ENCODE assay signal across 23 cellular contexts in the genomic region with DNA sequence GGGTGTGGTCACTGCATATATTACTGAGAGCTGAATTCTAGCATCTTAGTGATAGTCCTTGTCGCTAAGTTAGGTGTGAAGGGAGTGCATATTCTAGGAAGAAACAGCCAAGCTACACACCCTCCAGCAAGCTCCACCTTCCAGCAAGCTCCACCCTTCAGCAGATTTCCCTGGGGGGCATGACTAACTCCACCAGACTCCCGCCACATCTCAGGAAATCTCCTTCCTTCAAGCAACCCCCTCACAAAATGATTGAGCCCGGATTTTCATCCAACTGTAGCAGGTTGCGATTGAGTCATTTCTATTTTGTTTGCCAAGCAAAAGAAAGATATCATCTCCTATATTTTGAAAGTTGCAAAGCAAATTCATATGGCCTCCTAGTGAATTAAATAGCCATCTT.
A peak's percentile ranks its signal among the peaks of the same experiment; 100 is the strongest.
DNase-seq lines count a peak whose midpoint lies in the region; ATAC-seq and TF ChIP-seq lines count a peak whose summit lies in the region.
"Had no signal": no experiment of that assay in that cellular context is flagged by ENCODE, and none has a peak within 500 bp of the region (broad histone marks: within the 10 kb centered on the region; RNA-seq: fewer than 3 reads in every experiment).

No MANE protein-coding gene starts in this region.

- TF ChIP-seq POLR2A in breast epithelium (IDR thresholded peaks at IDR 0.05) = no peak
- TF ChIP-seq POLR2A in body of pancreas (IDR thresholded peaks at IDR 0.05) = no peak

- no peak overlapping the region for H3K27ac Mint-ChIP-seq in MCF 10A (ENCODE audit: low read depth, unreplicated experiment)
- H3K27ac Mint-ChIP-seq in activated T-cell treated with anti-CD3 and anti-CD28 coated beads, Interleukin-2, amount 50 U/mL, for 24 hours = no peak overlapping the region
- H3K27ac Mint-ChIP-seq in naive thymus-derived CD4-positive, alpha-beta T cell = no peak overlapping the region
- H3K27ac Mint-ChIP-seq: HFFc6; stimulated activated effector memory CD8-positive, alpha-beta T cell treated with anti-CD3 and anti-CD28 coated beads, Interleukin-12 subunit alpha, Interleukin-12 subunit beta, amount 100 ng/mL, for 72 hours had no signal

- no peaks in the 10 kb centered on the region for H3K79me1 ChIP-seq in trophoblast cell (ENCODE audit: low read length)

- no peak overlapping the region for H3K14ac ChIP-seq in trophoblast cell (ENCODE audit: low read length)

- H3K4me3 ChIP-seq in breast epithelium = no peak overlapping the region
- no peak overlapping the region for H3K4me3 ChIP-seq in naive thymus-derived CD4-positive, alpha-beta T cell (ENCODE audit: low read length)
- no peak overlapping the region for H3K4me3 ChIP-seq in body of pancreas
- no peak overlapping the region for H3K4me3 ChIP-seq in trophoblast cell (ENCODE audit: low read depth, low read length)
- H3K4me3 ChIP-seq: BLaER1 had no signal

- H3K27me3 Mint-ChIP-seq in MCF 10A (ENCODE audit: insufficient read depth, unreplicated experiment) = no peaks in the 10 kb centered on the region
- H3K27me3 Mint-ChIP-seq in activated T-cell treated with anti-CD3 and anti-CD28 coated beads, Interleukin-2, amount 50 U/mL, for 24 hours = peaks cover 4% of the 10 kb centered on the region
- H3K27me3 Mint-ChIP-seq in naive thymus-derived CD4-positive, alpha-beta T cell = peaks cover 2 to 14% (median 12%) of the 10 kb centered on the region in 5 donors

- no peak overlapping the region for H3K23ac ChIP-seq in trophoblast cell (ENCODE audit: low read length)

- no peak overlapping the region for H4K12ac ChIP-seq in trophoblast cell (ENCODE audit: low read depth, low read length)

- no peak overlapping the region for H3K4me2 ChIP-seq in trophoblast cell (ENCODE audit: low read length)
- H3K4me2 ChIP-seq: BLaER1 had no signal

- H3K27me3 ChIP-seq in breast epithelium (no peaks in the 10 kb centered on the region), body of pancreas (no peaks in the 10 kb centered on the region), trophoblast cell (ENCODE audit: insufficient read depth, low read length) (no peaks in the 10 kb centered on the region)
- H3K27me3 ChIP-seq in naive thymus-derived CD4-positive, alpha-beta T cell (ENCODE audit: control insufficient read depth in 2 of 2, insufficient read depth in 2 of 2, low read length in 2 of 2) = no peaks in the 10 kb centered on the region
- H3K27me3 ChIP-seq: BLaER1, neutrophil had no signal

- H4K8ac ChIP-seq in trophoblast cell (ENCODE audit: low read depth, low read length) = no peak overlapping the region

- H3K9ac ChIP-seq in trophoblast cell (ENCODE audit: low read length) = no peak overlapping the region
- H3K9ac ChIP-seq: BLaER1 had no signal

- no TSS peak for BruUV-seq in MCF 10A (replicated peaks; lab: Mats Ljungman, UMichigan)

- H3K36me3 ChIP-seq in breast epithelium (no peaks in the 10 kb centered on the region), body of pancreas (replicated peaks in 1 of 2; ENCODE audit: insufficient read depth in 1 of 2, low read depth in 2 of 2) (no peaks in the 10 kb centered on the region), trophoblast cell (ENCODE audit: control insufficient read depth in 1 of 2, insufficient read depth in 2 of 2, low read length in 2 of 2) (no peaks in the 10 kb centered on the region)
- H3K36me3 ChIP-seq in naive thymus-derived CD4-positive, alpha-beta T cell (ENCODE audit: control insufficient read depth in 2 of 3, insufficient read depth in 3 of 3, low read length in 3 of 3) = no peaks in the 10 kb centered on the region
- H3K36me3 ChIP-seq: BLaER1, neutrophil had no signal

- H2AFZ ChIP-seq in trophoblast cell (ENCODE audit: insufficient read depth, low read length, poor library complexity) = no peak overlapping the region

- no peaks in the 10 kb centered on the region for H3K79me2 ChIP-seq in trophoblast cell (ENCODE audit: control insufficient read depth, insufficient read depth, low read length, poor library complexity)

- CTCF ChIA-PET in MCF 10A (lab: Yijun Ruan, JAX) = interaction anchor here (0.7 kb wide), 2 partner anchors 73 to 104 kb away, joined by 3 to 4 read pairs; no protein-coding TSS in a partner anchor
- CTCF ChIA-PET in naive thymus-derived CD4-positive, alpha-beta T cell (lab: Charles Lee) = no interaction called here

- H2BK5ac ChIP-seq in trophoblast cell (ENCODE audit: low read depth, low read length, poor library complexity) = no peak overlapping the region

- DNase-seq in MCF 10A (ENCODE audit: unreplicated experiment) (peak; percentile 73), breast epithelium (ENCODE audit: low spot score in 2 of 2) (no peak), T1000 (lab: John Stamatoyannopoulos, UW) (peak; percentile 33), fibroblast of peridontal ligament (ENCODE audit: extremely low read depth) (peak; percentile 47), body of pancreas (no peak), trophoblast cell (no peak)
- DNase-seq in activated T-cell treated with anti-CD3 and anti-CD28 coated beads, Interleukin-2, amount 50 U/mL, for 24 hours = no peak
- no peak for DNase-seq in naive thymus-derived CD4-positive, alpha-beta T cell
- DNase-seq: activated CD4-positive, CD25-positive, alpha-beta regulatory T cell treated with anti-CD3 and anti-CD28 coated beads, Interleukin-2, amount 50 U/mL, for 72 hours; activated naive CD4-positive, alpha-beta T cell treated with Interleukin-2 at 50 U/mL for 16 hours; activated T-cell treated with anti-CD3 and anti-CD28 coated beads, Interleukin-2, amount 50 U/mL, for 48 hours; amniotic stem cell; Caco-2; central memory CD4-positive, alpha-beta T cell; DMS79 treated with DMSO at 0.1 percent for 48 hours; HFFc6; NCI-H1105; NCI-H2081 treated with DMSO at 0.1 percent for 48 hours; NCI-H526; stimulated activated CD4-positive, alpha-beta T cell treated with anti-CD3 and anti-CD28 coated beads, Interleukin-2, amount 100 ng/mL, for 24 hours had no signal

- H3K18ac ChIP-seq in trophoblast cell (ENCODE audit: low read length) = no peak overlapping the region

- H3K4me1 ChIP-seq in breast epithelium = no peaks in the 10 kb centered on the region
- H3K4me1 ChIP-seq in naive thymus-derived CD4-positive, alpha-beta T cell (ENCODE audit: control insufficient read depth in 2 of 2, insufficient read depth in 2 of 2, low read length in 2 of 2) = no peaks in the 10 kb centered on the region
- H3K4me1 ChIP-seq in body of pancreas = no peaks in the 10 kb centered on the region
- no peaks in the 10 kb centered on the region for H3K4me1 ChIP-seq in trophoblast cell (ENCODE audit: control insufficient read depth in 1 of 2, insufficient read depth in 2 of 2, low read length in 2 of 2)
- H3K4me1 ChIP-seq: BLaER1, Caco-2 had no signal

- H2AK5ac ChIP-seq in trophoblast cell (ENCODE audit: low read length) = no peak overlapping the region

- H3K4me3 Mint-ChIP-seq in MCF 10A (ENCODE audit: unreplicated experiment) = no peak overlapping the region
- no peak overlapping the region for H3K4me3 Mint-ChIP-seq in activated T-cell treated with anti-CD3 and anti-CD28 coated beads, Interleukin-2, amount 50 U/mL, for 24 hours
- H3K4me3 Mint-ChIP-seq in naive thymus-derived CD4-positive, alpha-beta T cell = no peak overlapping the region
- H3K4me3 Mint-ChIP-seq: HFFc6; stimulated activated effector memory CD8-positive, alpha-beta T cell treated with anti-CD3 and anti-CD28 coated beads, Interleukin-12 subunit alpha, Interleukin-12 subunit beta, amount 100 ng/mL, for 72 hours had no signal

- no peak overlapping the region for H4K91ac ChIP-seq in trophoblast cell (ENCODE audit: low read depth, low read length)

- no peak overlapping the region for H2BK12ac ChIP-seq in trophoblast cell (ENCODE audit: low read length)

- H3K4me1 Mint-ChIP-seq in MCF 10A (ENCODE audit: insufficient read depth, unreplicated experiment) = no peaks in the 10 kb centered on the region
- H3K4me1 Mint-ChIP-seq in activated T-cell treated with anti-CD3 and anti-CD28 coated beads, Interleukin-2, amount 50 U/mL, for 24 hours (ENCODE audit: low read depth) = no peaks in the 10 kb centered on the region
- H3K4me1 Mint-ChIP-seq in naive thymus-derived CD4-positive, alpha-beta T cell = no peaks in the 10 kb centered on the region
- H3K4me1 Mint-ChIP-seq: stimulated activated effector memory CD8-positive, alpha-beta T cell treated with anti-CD3 and anti-CD28 coated beads, Interleukin-12 subunit alpha, Interleukin-12 subunit beta, amount 100 ng/mL, for 72 hours had no signal

- no peak overlapping the region for H3K4ac ChIP-seq in trophoblast cell (ENCODE audit: low read depth, low read length)

- H3K9me3 Mint-ChIP-seq in MCF 10A (ENCODE audit: unreplicated experiment) = peaks cover 7% of the 10 kb centered on the region
- H3K9me3 Mint-ChIP-seq in activated T-cell treated with anti-CD3 and anti-CD28 coated beads, Interleukin-2, amount 50 U/mL, for 24 hours = peaks cover under 1% of the 10 kb centered on the region
- H3K9me3 Mint-ChIP-seq in naive thymus-derived CD4-positive, alpha-beta T cell = peaks cover 0 to 7% (median 3%) of the 10 kb centered on the region in 11 donors
- H3K9me3 Mint-ChIP-seq: HFFc6; stimulated activated effector memory CD8-positive, alpha-beta T cell treated with anti-CD3 and anti-CD28 coated beads, Interleukin-12 subunit alpha, Interleukin-12 subunit beta, amount 100 ng/mL, for 72 hours had no signal

- H3K27ac ChIP-seq in breast epithelium (no peak overlapping the region), body of pancreas (no peak overlapping the region), trophoblast cell (ENCODE audit: low read depth, low read length) (no peak overlapping the region)
- no peak overlapping the region for H3K27ac ChIP-seq in naive thymus-derived CD4-positive, alpha-beta T cell (ENCODE audit: low read depth, low read length)
- H3K27ac ChIP-seq: BLaER1, neutrophil had no signal

- H2BK120ac ChIP-seq in trophoblast cell (ENCODE audit: insufficient read depth, low read length, poor library complexity) = no peak overlapping the region

- H3K9me3 ChIP-seq in breast epithelium = no peaks in the 10 kb centered on the region
- H3K9me3 ChIP-seq in naive thymus-derived CD4-positive, alpha-beta T cell (ENCODE audit: control insufficient read depth in 2 of 3, low read length in 3 of 3) = no peaks in the 10 kb centered on the region
- no peaks in the 10 kb centered on the region for H3K9me3 ChIP-seq in body of pancreas
- H3K9me3 ChIP-seq in trophoblast cell (ENCODE audit: insufficient read depth, low read depth, low read length) = no peaks in the 10 kb centered on the region
- H3K9me3 ChIP-seq: BLaER1, neutrophil had no signal

- POLR2A ChIA-PET in MCF 10A (lab: Yijun Ruan, JAX) = interaction anchor here (1.2 kb wide), 1 partner anchor 18 kb away, joined by 3 read pairs; no protein-coding TSS in a partner anchor
- POLR2A ChIA-PET in naive thymus-derived CD4-positive, alpha-beta T cell (lab: Charles Lee) = no interaction called here

- WGBS in body of pancreas, 2 donors = 72% methylated on average over 4 of the region's 4 CpGs
- no CpG with 5 or more reads among the region's 4 CpGs for WGBS in trophoblast cell (ENCODE audit: extremely low coverage, insufficient coverage, insufficient read length)

- intact Hi-C loops in MCF 10A (cut with micrococcal nuclease) (no loop called here), breast epithelium (cut with DNase I; ENCODE audit: low total_unique reads) (no loop called here), body of pancreas (cut with DNase I) (no loop called here)
- intact Hi-C loops in naive thymus-derived CD4-positive, alpha-beta T cell (cut with micrococcal nuclease) = no loop called here

- H3K36me3 Mint-ChIP-seq in MCF 10A (ENCODE audit: insufficient read depth, unreplicated experiment) = no peaks in the 10 kb centered on the region
- H3K36me3 Mint-ChIP-seq in activated T-cell treated with anti-CD3 and anti-CD28 coated beads, Interleukin-2, amount 50 U/mL, for 24 hours (ENCODE audit: low read depth) = no peaks in the 10 kb centered on the region
- no peaks in the 10 kb centered on the region for H3K36me3 Mint-ChIP-seq in naive thymus-derived CD4-positive, alpha-beta T cell
- H3K36me3 Mint-ChIP-seq: stimulated activated effector memory CD8-positive, alpha-beta T cell treated with anti-CD3 and anti-CD28 coated beads, Interleukin-12 subunit alpha, Interleukin-12 subunit beta, amount 100 ng/mL, for 72 hours had no signal

- TF ChIP-seq CTCF in MCF 10A (IDR thresholded peaks at IDR 0.05; ENCODE audit: unreplicated experiment) = no peak
- TF ChIP-seq CTCF in breast epithelium (IDR thresholded peaks at IDR 0.05) = no peak
- TF ChIP-seq CTCF in body of pancreas (IDR thresholded peaks at IDR 0.05) = no peak

- ATAC-seq in naive thymus-derived CD4-positive, alpha-beta T cell = no peak
- ATAC-seq in body of pancreas = no peak
- ATAC-seq: stimulated activated effector memory CD8-positive, alpha-beta T cell treated with anti-CD3 and anti-CD28 coated beads, Interleukin-12 subunit alpha, Interleukin-12 subunit beta, amount 100 ng/mL, for 72 hours had no signal

Comparison
In these comparisons a context has a peak if more than half of its experiments do, and no peak if none do; other contexts are left out.
1. DNase-seq: peak in MCF 10A (single experiment), T1000 (single experiment) and fibroblast of peridontal ligament (single experiment); none in breast epithelium (0 of 2), activated T-cell treated with anti-CD3 and anti-CD28 coated beads, Interleukin-2, amount 50 U/mL, for 24 hours (single experiment), naive thymus-derived CD4-positive, alpha-beta T cell (0 of 9), body of pancreas (0 of 4) and trophoblast cell (0 of 2).